1 cellular context compared by ENCODE assay signal in the genomic region with DNA sequence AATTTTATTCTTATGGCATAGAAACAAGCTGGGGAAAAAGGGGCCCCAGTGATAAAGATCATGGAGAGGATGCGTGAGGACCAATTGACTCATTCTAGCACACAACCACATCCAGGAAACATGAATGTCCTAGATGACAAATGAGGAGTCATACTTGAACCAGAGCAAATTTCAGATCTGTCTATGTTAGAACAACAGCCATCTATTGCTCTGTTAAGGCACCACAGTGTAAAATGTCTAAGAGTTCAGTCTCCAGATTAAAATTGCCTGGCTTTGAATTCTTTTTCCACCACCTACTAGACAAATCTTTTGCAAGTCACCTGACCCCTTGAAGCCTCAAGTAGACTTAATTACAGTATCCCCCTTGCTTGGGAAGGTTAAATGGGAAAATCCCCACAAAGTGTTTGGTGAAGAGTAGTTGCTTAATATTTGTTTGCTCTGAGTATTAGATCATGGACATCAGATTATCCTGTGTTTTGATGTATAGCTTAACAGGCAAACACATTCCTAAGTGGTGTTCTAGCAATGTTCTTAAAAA.
TF ChIP-seq lines count a peak whose summit lies in the region.

No MANE protein-coding gene starts in this region.

TF ChIP-seq in HepG2, 621 proteins besides CTCF, POLR2A, EP300 and RAD21 (continued from another document and continues in another):
- TF ChIP-seq, protein P1, sequence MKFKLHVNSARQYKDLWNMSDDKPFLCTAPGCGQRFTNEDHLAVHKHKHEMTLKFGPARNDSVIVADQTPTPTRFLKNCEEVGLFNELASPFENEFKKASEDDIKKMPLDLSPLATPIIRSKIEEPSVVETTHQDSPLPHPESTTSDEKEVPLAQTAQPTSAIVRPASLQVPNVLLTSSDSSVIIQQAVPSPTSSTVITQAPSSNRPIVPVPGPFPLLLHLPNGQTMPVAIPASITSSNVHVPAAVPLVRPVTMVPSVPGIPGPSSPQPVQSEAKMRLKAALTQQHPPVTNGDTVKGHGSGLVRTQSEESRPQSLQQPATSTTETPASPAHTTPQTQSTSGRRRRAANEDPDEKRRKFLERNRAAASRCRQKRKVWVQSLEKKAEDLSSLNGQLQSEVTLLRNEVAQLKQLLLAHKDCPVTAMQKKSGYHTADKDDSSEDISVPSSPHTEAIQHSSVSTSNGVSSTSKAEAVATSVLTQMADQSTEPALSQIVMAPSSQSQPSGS (CRISPR knock-in tag; IDR thresholded peaks at IDR 0.05): peak; percentile 88
- TF ChIP-seq, protein P2, sequence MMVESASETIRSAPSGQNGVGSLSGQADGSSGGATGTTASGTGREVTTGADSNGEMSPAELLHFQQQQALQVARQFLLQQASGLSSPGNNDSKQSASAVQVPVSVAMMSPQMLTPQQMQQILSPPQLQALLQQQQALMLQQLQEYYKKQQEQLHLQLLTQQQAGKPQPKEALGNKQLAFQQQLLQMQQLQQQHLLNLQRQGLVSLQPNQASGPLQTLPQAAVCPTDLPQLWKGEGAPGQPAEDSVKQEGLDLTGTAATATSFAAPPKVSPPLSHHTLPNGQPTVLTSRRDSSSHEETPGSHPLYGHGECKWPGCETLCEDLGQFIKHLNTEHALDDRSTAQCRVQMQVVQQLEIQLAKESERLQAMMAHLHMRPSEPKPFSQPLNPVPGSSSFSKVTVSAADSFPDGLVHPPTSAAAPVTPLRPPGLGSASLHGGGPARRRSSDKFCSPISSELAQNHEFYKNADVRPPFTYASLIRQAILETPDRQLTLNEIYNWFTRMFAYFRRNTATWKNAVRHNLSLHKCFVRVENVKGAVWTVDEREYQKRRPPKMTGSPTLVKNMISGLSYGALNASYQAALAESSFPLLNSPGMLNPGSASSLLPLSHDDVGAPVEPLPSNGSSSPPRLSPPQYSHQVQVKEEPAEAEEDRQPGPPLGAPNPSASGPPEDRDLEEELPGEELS (CRISPR knock-in tag; IDR thresholded peaks at IDR 0.05): peak; percentile 86
- TF ChIP-seq, protein P3, sequence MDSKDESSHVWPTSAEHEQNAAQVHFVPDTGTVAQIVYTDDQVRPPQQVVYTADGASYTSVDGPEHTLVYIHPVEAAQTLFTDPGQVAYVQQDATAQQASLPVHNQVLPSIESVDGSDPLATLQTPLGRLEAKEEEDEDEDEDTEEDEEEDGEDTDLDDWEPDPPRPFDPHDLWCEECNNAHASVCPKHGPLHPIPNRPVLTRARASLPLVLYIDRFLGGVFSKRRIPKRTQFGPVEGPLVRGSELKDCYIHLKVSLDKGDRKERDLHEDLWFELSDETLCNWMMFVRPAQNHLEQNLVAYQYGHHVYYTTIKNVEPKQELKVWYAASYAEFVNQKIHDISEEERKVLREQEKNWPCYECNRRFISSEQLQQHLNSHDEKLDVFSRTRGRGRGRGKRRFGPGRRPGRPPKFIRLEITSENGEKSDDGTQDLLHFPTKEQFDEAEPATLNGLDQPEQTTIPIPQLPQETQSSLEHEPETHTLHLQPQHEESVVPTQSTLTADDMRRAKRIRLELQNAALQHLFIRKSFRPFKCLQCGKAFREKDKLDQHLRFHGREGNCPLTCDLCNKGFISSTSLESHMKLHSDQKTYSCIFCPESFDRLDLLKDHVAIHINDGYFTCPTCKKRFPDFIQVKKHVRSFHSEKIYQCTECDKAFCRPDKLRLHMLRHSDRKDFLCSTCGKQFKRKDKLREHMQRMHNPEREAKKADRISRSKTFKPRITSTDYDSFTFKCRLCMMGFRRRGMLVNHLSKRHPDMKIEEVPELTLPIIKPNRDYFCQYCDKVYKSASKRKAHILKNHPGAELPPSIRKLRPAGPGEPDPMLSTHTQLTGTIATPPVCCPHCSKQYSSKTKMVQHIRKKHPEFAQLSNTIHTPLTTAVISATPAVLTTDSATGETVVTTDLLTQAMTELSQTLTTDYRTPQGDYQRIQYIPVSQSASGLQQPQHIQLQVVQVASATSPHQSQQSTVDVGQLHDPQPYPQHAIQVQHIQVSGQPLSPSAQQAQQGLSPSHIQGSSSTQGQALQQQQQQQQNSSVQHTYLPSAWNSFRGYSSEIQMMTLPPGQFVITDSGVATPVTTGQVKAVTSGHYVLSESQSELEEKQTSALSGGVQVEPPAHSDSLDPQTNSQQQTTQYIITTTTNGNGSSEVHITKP (CRISPR knock-in tag; IDR thresholded peaks at IDR 0.05; ENCODE audit: low read depth): peak; percentile 83; the same call in 1 of the 2 replicates
- TF ChIP-seq HDAC2 (CRISPR knock-in tag; IDR thresholded peaks at IDR 0.05) (peak; percentile 47; the same call in 1 of the 2 replicates), TCF7 (IDR thresholded peaks at IDR 0.05; ENCODE audit: low read depth) (peak; percentile 68), ISL2 (CRISPR knock-in tag; IDR thresholded peaks at IDR 0.05) (peak; percentile 96), ZNF143 (CRISPR knock-in tag; IDR thresholded peaks at IDR 0.05) (no peak), FOXA1 (IDR thresholded peaks at IDR 0.05) (no peak), FOXA1 (CRISPR knock-in tag; IDR thresholded peaks at IDR 0.05) (peak; percentile 52; the same call in 1 of the 2 replicates), NFKBIZ (CRISPR knock-in tag; IDR thresholded peaks at IDR 0.05) (peak; percentile 93), STAT5B (CRISPR knock-in tag; IDR thresholded peaks at IDR 0.05) (no peak), MIXL1 (CRISPR knock-in tag; IDR thresholded peaks at IDR 0.05) (peak; percentile 52; the same call in 1 of the 2 replicates), ATF7 (IDR thresholded peaks at IDR 0.05) (no peak), ATF7 (CRISPR knock-in tag; IDR thresholded peaks at IDR 0.05) (no peak), SOX6 (IDR thresholded peaks at IDR 0.05) (no peak), SOX6 (CRISPR knock-in tag; IDR thresholded peaks at IDR 0.05) (peak; percentile 85), JUN (CRISPR knock-in tag; IDR thresholded peaks at IDR 0.05) (peak; percentile 68; the same call in 1 of the 2 replicates), MAFG (CRISPR knock-in tag; IDR thresholded peaks at IDR 0.05) (no peak), HMG20A (CRISPR knock-in tag; IDR thresholded peaks at IDR 0.05; ENCODE audit: borderline replicate concordance) (peak; percentile 52; the same call in 1 of the 2 replicates), NCOR1 (IDR thresholded peaks at IDR 0.05; ENCODE audit: borderline replicate concordance, low read length) (peak; percentile 47; the same call in 1 of the 2 replicates), XRCC5 (optimal IDR thresholded peaks at IDR 0.05; ENCODE audit: low read length) (no peak), PHF5A (CRISPR knock-in tag; IDR thresholded peaks at IDR 0.05; ENCODE audit: low read depth, unreplicated experiment) (peak; percentile 20), CREM (IDR thresholded peaks at IDR 0.05) (peak; percentile 73), CREM (CRISPR knock-in tag; IDR thresholded peaks at IDR 0.05) (no peak), FOSL2 (CRISPR knock-in tag; IDR thresholded peaks at IDR 0.05) (peak; percentile 87), NCOA2 (CRISPR knock-in tag; IDR thresholded peaks at IDR 0.05) (peak; percentile 94), RXRB (CRISPR knock-in tag; IDR thresholded peaks at IDR 0.05; ENCODE audit: borderline replicate concordance) (peak; percentile 63; the same call in 1 of the 2 replicates), BCL6 (CRISPR knock-in tag; IDR thresholded peaks at IDR 0.05) (peak; percentile 86), ZNF331 (CRISPR knock-in tag; IDR thresholded peaks at IDR 0.05) (peak; percentile 16; the same call in 1 of the 2 replicates), ATM (IDR thresholded peaks at IDR 0.05; ENCODE audit: borderline replicate concordance) (no peak), ZMYM3 (CRISPR knock-in tag; IDR thresholded peaks at IDR 0.05) (no peak), THAP11 (CRISPR knock-in tag; IDR thresholded peaks at IDR 0.05) (peak; percentile 41; the same call in 1 of the 2 replicates), HNRNPLL (IDR thresholded peaks at IDR 0.05; ENCODE audit: low read depth, low read length, poor library complexity, severe bottlenecking) (no peak), XBP1 (CRISPR knock-in tag; IDR thresholded peaks at IDR 0.05) (no peak)
- TF ChIP-seq, protein P4, sequence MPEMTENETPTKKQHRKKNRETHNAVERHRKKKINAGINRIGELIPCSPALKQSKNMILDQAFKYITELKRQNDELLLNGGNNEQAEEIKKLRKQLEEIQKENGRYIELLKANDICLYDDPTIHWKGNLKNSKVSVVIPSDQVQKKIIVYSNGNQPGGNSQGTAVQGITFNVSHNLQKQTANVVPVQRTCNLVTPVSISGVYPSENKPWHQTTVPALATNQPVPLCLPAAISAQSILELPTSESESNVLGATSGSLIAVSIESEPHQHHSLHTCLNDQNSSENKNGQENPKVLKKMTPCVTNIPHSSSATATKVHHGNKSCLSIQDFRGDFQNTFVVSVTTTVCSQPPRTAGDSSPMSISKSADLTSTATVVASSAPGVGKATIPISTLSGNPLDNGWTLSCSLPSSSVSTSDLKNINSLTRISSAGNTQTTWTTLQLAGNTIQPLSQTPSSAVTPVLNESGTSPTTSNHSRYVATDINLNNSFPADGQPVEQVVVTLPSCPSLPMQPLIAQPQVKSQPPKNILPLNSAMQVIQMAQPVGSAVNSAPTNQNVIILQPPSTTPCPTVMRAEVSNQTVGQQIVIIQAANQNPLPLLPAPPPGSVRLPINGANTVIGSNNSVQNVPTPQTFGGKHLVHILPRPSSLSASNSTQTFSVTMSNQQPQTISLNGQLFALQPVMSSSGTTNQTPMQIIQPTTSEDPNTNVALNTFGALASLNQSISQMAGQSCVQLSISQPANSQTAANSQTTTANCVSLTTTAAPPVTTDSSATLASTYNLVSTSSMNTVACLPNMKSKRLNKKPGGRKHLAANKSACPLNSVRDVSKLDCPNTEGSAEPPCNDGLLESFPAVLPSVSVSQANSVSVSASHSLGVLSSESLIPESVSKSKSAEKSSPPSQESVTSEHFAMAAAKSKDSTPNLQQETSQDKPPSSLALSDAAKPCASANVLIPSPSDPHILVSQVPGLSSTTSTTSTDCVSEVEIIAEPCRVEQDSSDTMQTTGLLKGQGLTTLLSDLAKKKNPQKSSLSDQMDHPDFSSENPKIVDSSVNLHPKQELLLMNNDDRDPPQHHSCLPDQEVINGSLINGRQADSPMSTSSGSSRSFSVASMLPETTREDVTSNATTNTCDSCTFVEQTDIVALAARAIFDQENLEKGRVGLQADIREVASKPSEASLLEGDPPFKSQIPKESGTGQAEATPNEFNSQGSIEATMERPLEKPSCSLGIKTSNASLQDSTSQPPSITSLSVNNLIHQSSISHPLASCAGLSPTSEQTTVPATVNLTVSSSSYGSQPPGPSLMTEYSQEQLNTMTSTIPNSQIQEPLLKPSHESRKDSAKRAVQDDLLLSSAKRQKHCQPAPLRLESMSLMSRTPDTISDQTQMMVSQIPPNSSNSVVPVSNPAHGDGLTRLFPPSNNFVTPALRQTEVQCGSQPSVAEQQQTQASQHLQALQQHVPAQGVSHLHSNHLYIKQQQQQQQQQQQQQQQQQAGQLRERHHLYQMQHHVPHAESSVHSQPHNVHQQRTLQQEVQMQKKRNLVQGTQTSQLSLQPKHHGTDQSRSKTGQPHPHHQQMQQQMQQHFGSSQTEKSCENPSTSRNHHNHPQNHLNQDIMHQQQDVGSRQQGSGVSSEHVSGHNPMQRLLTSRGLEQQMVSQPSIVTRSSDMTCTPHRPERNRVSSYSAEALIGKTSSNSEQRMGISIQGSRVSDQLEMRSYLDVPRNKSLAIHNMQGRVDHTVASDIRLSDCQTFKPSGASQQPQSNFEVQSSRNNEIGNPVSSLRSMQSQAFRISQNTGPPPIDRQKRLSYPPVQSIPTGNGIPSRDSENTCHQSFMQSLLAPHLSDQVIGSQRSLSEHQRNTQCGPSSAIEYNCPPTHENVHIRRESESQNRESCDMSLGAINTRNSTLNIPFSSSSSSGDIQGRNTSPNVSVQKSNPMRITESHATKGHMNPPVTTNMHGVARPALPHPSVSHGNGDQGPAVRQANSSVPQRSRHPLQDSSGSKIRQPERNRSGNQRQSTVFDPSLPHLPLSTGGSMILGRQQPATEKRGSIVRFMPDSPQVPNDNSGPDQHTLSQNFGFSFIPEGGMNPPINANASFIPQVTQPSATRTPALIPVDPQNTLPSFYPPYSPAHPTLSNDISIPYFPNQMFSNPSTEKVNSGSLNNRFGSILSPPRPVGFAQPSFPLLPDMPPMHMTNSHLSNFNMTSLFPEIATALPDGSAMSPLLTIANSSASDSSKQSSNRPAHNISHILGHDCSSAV (CRISPR knock-in tag; IDR thresholded peaks at IDR 0.05; ENCODE audit: borderline replicate concordance): no peak
- TF ChIP-seq, protein P5, sequence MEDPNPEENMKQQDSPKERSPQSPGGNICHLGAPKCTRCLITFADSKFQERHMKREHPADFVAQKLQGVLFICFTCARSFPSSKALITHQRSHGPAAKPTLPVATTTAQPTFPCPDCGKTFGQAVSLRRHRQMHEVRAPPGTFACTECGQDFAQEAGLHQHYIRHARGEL (CRISPR knock-in tag; IDR thresholded peaks at IDR 0.05): no peak
- TF ChIP-seq, protein P6, sequence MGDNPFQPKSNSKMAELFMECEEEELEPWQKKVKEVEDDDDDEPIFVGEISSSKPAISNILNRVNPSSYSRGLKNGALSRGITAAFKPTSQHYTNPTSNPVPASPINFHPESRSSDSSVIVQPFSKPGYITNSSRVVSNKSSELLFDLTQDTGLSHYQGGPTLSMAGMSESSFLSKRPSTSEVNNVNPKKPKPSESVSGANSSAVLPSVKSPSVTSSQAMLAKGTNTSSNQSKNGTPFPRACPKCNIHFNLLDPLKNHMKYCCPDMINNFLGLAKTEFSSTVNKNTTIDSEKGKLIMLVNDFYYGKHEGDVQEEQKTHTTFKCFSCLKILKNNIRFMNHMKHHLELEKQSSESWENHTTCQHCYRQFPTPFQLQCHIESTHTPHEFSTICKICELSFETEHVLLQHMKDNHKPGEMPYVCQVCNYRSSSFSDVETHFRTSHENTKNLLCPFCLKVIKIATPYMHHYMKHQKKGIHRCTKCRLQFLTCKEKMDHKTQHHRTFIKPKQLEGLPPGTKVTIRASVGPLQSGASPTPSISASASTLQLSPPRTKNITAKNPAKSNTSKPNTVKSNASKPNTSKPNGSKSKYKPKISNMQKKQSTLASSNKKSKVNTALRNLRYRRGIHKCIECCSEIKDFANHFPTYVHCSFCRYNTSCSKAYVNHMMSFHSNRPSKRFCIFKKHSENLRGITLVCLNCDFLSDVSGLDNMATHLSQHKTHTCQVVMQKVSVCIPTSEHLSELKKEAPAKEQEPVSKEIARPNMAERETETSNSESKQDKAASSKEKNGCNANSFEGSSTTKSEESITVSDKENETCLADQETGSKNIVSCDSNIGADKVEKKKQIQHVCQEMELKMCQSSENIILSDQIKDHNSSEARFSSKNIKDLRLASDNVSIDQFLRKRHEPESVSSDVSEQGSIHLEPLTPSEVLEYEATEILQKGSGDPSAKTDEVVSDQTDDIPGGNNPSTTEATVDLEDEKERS (CRISPR knock-in tag; IDR thresholded peaks at IDR 0.05): no peak
- TF ChIP-seq, protein P7, sequence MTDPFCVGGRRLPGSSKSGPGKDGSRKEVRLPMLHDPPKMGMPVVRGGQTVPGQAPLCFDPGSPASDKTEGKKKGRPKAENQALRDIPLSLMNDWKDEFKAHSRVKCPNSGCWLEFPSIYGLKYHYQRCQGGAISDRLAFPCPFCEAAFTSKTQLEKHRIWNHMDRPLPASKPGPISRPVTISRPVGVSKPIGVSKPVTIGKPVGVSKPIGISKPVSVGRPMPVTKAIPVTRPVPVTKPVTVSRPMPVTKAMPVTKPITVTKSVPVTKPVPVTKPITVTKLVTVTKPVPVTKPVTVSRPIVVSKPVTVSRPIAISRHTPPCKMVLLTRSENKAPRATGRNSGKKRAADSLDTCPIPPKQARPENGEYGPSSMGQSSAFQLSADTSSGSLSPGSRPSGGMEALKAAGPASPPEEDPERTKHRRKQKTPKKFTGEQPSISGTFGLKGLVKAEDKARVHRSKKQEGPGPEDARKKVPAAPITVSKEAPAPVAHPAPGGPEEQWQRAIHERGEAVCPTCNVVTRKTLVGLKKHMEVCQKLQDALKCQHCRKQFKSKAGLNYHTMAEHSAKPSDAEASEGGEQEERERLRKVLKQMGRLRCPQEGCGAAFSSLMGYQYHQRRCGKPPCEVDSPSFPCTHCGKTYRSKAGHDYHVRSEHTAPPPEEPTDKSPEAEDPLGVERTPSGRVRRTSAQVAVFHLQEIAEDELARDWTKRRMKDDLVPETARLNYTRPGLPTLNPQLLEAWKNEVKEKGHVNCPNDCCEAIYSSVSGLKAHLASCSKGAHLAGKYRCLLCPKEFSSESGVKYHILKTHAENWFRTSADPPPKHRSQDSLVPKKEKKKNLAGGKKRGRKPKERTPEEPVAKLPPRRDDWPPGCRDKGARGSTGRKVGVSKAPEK (CRISPR knock-in tag; IDR thresholded peaks at IDR 0.05; ENCODE audit: borderline replicate concordance): no peak
